In genomic region chr2:240564571-240565266, GRCh38 we compare ENCODE assay signal across 8 cellular contexts.
DNase-seq lines count a peak whose midpoint lies in the region; ATAC-seq and TF ChIP-seq lines count a peak whose summit lies in the region.

No MANE protein-coding gene starts in this region.

- TF ChIP-seq CTCF in GM12873 (IDR thresholded peaks at IDR 0.05; ENCODE audit: insufficient read depth, low read depth, low read length, missing control alignments) (peak; percentile 40), RWPE1 (conservative IDR thresholded peaks at IDR 0.05; ENCODE audit: low read depth) (no peak), neutrophil (IDR thresholded peaks at IDR 0.05) (peak; percentile 15)

- no peak for ATAC-seq in GM19328 (IDR thresholded peaks at IDR 0.05; ENCODE audit: unreplicated experiment)

- no peak for DNase-seq in RWPE1 (ENCODE audit: low spot score)
- DNase-seq in caudate nucleus (lab: John Stamatoyannopoulos, UW): no peak
- DNase-seq in Kasumi-1 (lab: John Stamatoyannopoulos, UW): no peak
- DNase-seq in NCI-H2107 treated with DMSO at 0.1 percent for 48 hours (lab: John Stamatoyannopoulos, UW; ENCODE audit: unreplicated experiment): no peak
- no peak for DNase-seq in LoVo (ENCODE audit: low spot score)

- H3K4me1 ChIP-seq in neutrophil (ENCODE audit: control insufficient read depth in 1 of 2, insufficient read depth in 1 of 2, low read depth in 1 of 2, low read length in 1 of 2): peaks cover 80 to 87% of the 10 kb centered on the region in 2 experiments

- H3K27me3 ChIP-seq in neutrophil: no peaks in the 10 kb centered on the region

- H3K27ac ChIP-seq in RWPE1 (peak overlapping the region; percentile 98), caudate nucleus (ENCODE audit: low read depth, low read length) (peak overlapping the region; percentile 53), neutrophil (peak overlapping the region; percentile 100)

- no peaks in the 10 kb centered on the region for H3K36me3 ChIP-seq in neutrophil

- POLR2A ChIA-PET in RWPE1 (lab: Yijun Ruan, JAX; ENCODE audit: low non-redundant PET): interaction anchor here (2.5 kb wide), 1 partner anchor 21 kb away, joined by 12 read pairs; the partner anchor contains the start of gene CAPN10

- H3K4me3 ChIP-seq in neutrophil (ENCODE audit: low read depth in 1 of 2, low read length in 1 of 2): peak overlapping the region; percentile 81 to 82

- no peaks in the 10 kb centered on the region for H3K9me3 ChIP-seq in neutrophil

- CTCF ChIA-PET in RWPE1 (lab: Yijun Ruan, JAX): no interaction called here
